26 cellular contexts compared by ENCODE assay signal in genomic region chr1:214520544-214521165, GRCh38. TPM values are rescaled to one million over a fixed set of nuclear protein-coding genes. Genes with fewer than 3 reads are reported as not detected.
DNase-seq lines count a peak whose midpoint lies in the region; ATAC-seq and TF ChIP-seq lines count a peak whose summit lies in the region.
"Had no signal": no experiment of that assay in that cellular context is flagged by ENCODE, and none has a peak within 500 bp of the region (broad histone marks: within the 10 kb centered on the region; RNA-seq: fewer than 3 reads in every experiment).

No MANE protein-coding gene starts in this region.

- peaks cover 96% of the 10 kb centered on the region for H3K4me1 ChIP-seq in Panc1 (ENCODE audit: control insufficient read depth, insufficient read depth, low read length)
- H3K4me1 ChIP-seq in CD8-positive, alpha-beta T cell (ENCODE audit: insufficient read depth, low read length): peaks cover 7% of the 10 kb centered on the region

- no peak overlapping the region for H3K27ac Mint-ChIP-seq in CD8-positive, alpha-beta T cell
- H3K27ac Mint-ChIP-seq: dendritic cell treated with granulocyte-macrophage colony-stimulating factor and Interleukin-4, amounts not matched to agents 40 ng/mL and 50 ng/mL, for 4 days had no signal

- TF ChIP-seq CTCF in Panc1 (IDR thresholded peaks at IDR 0.05): no peak
- no peak for TF ChIP-seq CTCF in CD8-positive, alpha-beta T cell (IDR thresholded peaks at IDR 0.05)

- no peak for TF ChIP-seq EP300 in Ishikawa (IDR thresholded peaks at IDR 0.05; ENCODE audit: borderline replicate concordance)

- H3K27me3 Mint-ChIP-seq in CD8-positive, alpha-beta T cell (ENCODE audit: low read depth): peaks cover 10% of the 10 kb centered on the region

- TF ChIP-seq RAD21 in Ishikawa (IDR thresholded peaks at IDR 0.05; ENCODE audit: low read depth): no peak

- DNase-seq in NCI-H2107 treated with DMSO at 0.1 percent for 48 hours (lab: John Stamatoyannopoulos, UW; ENCODE audit: unreplicated experiment): peak; percentile 50
- DNase-seq in NCI-H2107 (lab: John Stamatoyannopoulos, UW): no peak
- DNase-seq in Panc1 (ENCODE audit: low read depth, low spot score): no peak
- DNase-seq in renal cortical epithelial cell (ENCODE audit: low read depth): peak; percentile 79
- DNase-seq in ecto neural progenitor cell (ENCODE audit: low spot score): no peak
- no peak for DNase-seq in CD8-positive, alpha-beta T cell
- no peak for DNase-seq in OCI-M2 (lab: John Stamatoyannopoulos, UW; ENCODE audit: unreplicated experiment)
- DNase-seq: 8988T; activated CD4-positive, alpha-beta T cell treated with anti-CD3 and anti-CD28 coated beads, Interleukin-2, amount 50 U/mL, for 4 hours; activated CD4-positive, CD25-positive, alpha-beta regulatory T cell; activated CD8-positive, alpha-beta memory T cell treated with anti-CD3 and anti-CD28 coated beads, Interleukin-2, amount 50 U/mL, for 4 hours; activated naive CD4-positive, alpha-beta T cell treated with anti-CD3 and anti-CD28 coated beads, Interleukin-2, amount 50 U/mL, for 16 hours; H9; NCI-H2171; NCI-H82; PC-9; posterior cingulate gyrus; SHP77 treated with DMSO at 0.1 percent for 48 hours; stimulated activated CD8-positive, alpha-beta memory T cell treated with anti-CD3 and anti-CD28 coated beads, Interleukin-4, amount 100 ng/mL, for 48 hours; transverse colon had no signal

- no peaks in the 10 kb centered on the region for H3K9me3 ChIP-seq in Panc1 (ENCODE audit: control insufficient read depth, insufficient read depth, low read depth, low read length)
- no peaks in the 10 kb centered on the region for H3K9me3 ChIP-seq in CD8-positive, alpha-beta T cell (ENCODE audit: low read length)
- H3K9me3 ChIP-seq: transverse colon had no signal

- peaks cover 7% of the 10 kb centered on the region for H3K4me1 Mint-ChIP-seq in CD8-positive, alpha-beta T cell (ENCODE audit: low read depth)

- no peaks in the 10 kb centered on the region for H3K9me3 Mint-ChIP-seq in CD8-positive, alpha-beta T cell
- H3K9me3 Mint-ChIP-seq: dendritic cell treated with granulocyte-macrophage colony-stimulating factor and Interleukin-4, amounts not matched to agents 40 ng/mL and 50 ng/mL, for 4 days; H9 had no signal

- H3K27ac ChIP-seq in Panc1 (ENCODE audit: low read length): peak overlapping the region; percentile 93
- H3K27ac ChIP-seq in CD8-positive, alpha-beta T cell (ENCODE audit: low read depth, low read length): no peak overlapping the region
- H3K27ac ChIP-seq: cardiac muscle cell, PC-9, transverse colon had no signal

- no peak overlapping the region for H3K4me3 ChIP-seq in Panc1 (ENCODE audit: low read depth in 2 of 2, low read length in 2 of 2)
- no peak overlapping the region for H3K4me3 ChIP-seq in CD8-positive, alpha-beta T cell (ENCODE audit: low read depth, low read length)
- H3K4me3 ChIP-seq: cardiac muscle cell, GM12878, PC-9, transverse colon had no signal

- POLR2A ChIA-PET in Panc1 (lab: Charles Lee): interaction anchor here (0.7 kb wide), 1 partner anchor 15 kb away, joined by 3 read pairs; no protein-coding TSS in a partner anchor
- POLR2A ChIA-PET in CD8-positive, alpha-beta T cell (lab: Charles Lee): no interaction called here

- H3K4me3 Mint-ChIP-seq in CD8-positive, alpha-beta T cell: no peak overlapping the region
- H3K4me3 Mint-ChIP-seq: dendritic cell treated with granulocyte-macrophage colony-stimulating factor and Interleukin-4, amounts not matched to agents 40 ng/mL and 50 ng/mL, for 4 days; H9; neural crest cell had no signal

- ATAC-seq in Panc1: peak; percentile 66
- ATAC-seq in CD8-positive, alpha-beta T cell: no peak
- ATAC-seq: GM12878, HepG2 had no signal

- CTCF ChIA-PET in Panc1 (lab: Charles Lee): interaction anchor here (1.0 kb wide), 1 partner anchor 31 kb away, joined by 3 read pairs; the partner anchor contains the start of gene PTPN14
- CTCF ChIA-PET in CD8-positive, alpha-beta T cell (lab: Charles Lee): no interaction called here

- intact Hi-C loops in Panc1 (cut with micrococcal nuclease; ENCODE audit: unreplicated experiment): no loop called here
- intact Hi-C loops in CD8-positive, alpha-beta T cell (cut with DNase I, micrococcal nuclease): no loop called here

- no peaks in the 10 kb centered on the region for H3K36me3 Mint-ChIP-seq in CD8-positive, alpha-beta T cell

- H3K27me3 ChIP-seq in Panc1 (ENCODE audit: control insufficient read depth, insufficient read depth, low read length): no peaks in the 10 kb centered on the region
- no peaks in the 10 kb centered on the region for H3K27me3 ChIP-seq in CD8-positive, alpha-beta T cell (ENCODE audit: insufficient read depth, low read length)
- H3K27me3 ChIP-seq: cardiac muscle cell, transverse colon had no signal

- BruUV-seq in Panc1 (replicated peaks; lab: Mats Ljungman, UMichigan): no TSS peak

- no peaks in the 10 kb centered on the region for H3K36me3 ChIP-seq in Panc1 (ENCODE audit: control insufficient read depth, insufficient read depth, low read length)
- no peaks in the 10 kb centered on the region for H3K36me3 ChIP-seq in CD8-positive, alpha-beta T cell (ENCODE audit: insufficient read depth, low read length)
- H3K36me3 ChIP-seq: cardiac muscle cell, transverse colon had no signal

- in situ Hi-C loops in Panc1 (cut with HindIII; ENCODE audit: low pct_unique_long_range_greater_than_20kb, low sequenced_read_pairs): no loop called here

TF ChIP-seq in Ishikawa, 13 proteins besides CTCF, POLR2A, EP300 and RAD21:
- peak; percentile 22 for TF ChIP-seq TEAD4 (IDR thresholded peaks at IDR 0.05)
- TF ChIP-seq CREB1 (IDR thresholded peaks at IDR 0.05; ENCODE audit: low read depth): no peak

RNA-seq across cellular contexts. Expression of gene PTPN14, which starts 30.7 kb away (rescaled TPM):
- 209 TPM for total RNA-seq in Panc1 (2021; ENCODE audit: unreplicated experiment)
- 50.0 TPM for polyA plus RNA-seq in Panc1 (2012; ENCODE audit: insufficient read length)
- 34.7 and 114 TPM in 2 replicates for total RNA-seq in renal cortical epithelial cell
- total RNA-seq in CD8-positive, alpha-beta T cell: not detected

Comparison
In these comparisons a context has a peak if more than half of its experiments do, and no peak if none do; other contexts are left out.
1. DNase-seq: peak in NCI-H2107 treated with DMSO at 0.1 percent for 48 hours (single experiment) and renal cortical epithelial cell (single experiment); none in NCI-H2107 (single experiment), Panc1 (single experiment), ecto neural progenitor cell (single experiment), CD8-positive, alpha-beta T cell (0 of 7) and OCI-M2 (single experiment).
2. RNA of gene PTPN14, which starts 30.7 kb away (total RNA-seq): 209 TPM in Panc1 (single experiment) and 34.7 to 114 TPM in renal cortical epithelial cell; not detected in CD8-positive, alpha-beta T cell; every median in the first group is over 10 times any median in the second.